ENCODE assay signal across 1 cellular context in the genomic region with DNA sequence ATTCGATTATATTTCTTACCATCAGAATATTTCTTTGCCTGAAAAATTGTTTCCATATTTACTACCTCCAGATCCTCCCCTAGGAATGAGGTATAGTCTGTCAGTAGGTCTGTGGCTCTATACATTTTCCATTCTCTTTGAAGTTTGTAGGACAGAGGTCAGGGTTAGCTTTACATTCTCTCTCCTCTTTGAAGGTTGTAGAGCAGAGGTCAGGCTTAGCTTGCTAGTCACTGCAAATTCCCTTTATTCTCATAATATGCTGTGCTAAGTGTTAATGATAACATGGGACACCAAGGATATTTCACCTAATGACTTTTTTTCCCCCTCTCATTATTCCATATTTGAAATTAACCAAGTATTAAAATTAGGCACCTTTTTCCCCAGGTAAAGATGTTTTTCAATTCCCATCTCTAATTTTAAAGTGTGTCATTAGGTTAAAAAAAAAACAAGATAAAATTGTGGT.
A peak's percentile ranks its signal among the peaks of the same experiment; 100 is the strongest.
TF ChIP-seq lines count a peak whose summit lies in the region.

No MANE protein-coding gene starts in this region.

TF ChIP-seq in HepG2, 621 proteins besides CTCF, POLR2A, EP300 and RAD21 (continued from another document and continues in another):
- TF ChIP-seq, protein P1, sequence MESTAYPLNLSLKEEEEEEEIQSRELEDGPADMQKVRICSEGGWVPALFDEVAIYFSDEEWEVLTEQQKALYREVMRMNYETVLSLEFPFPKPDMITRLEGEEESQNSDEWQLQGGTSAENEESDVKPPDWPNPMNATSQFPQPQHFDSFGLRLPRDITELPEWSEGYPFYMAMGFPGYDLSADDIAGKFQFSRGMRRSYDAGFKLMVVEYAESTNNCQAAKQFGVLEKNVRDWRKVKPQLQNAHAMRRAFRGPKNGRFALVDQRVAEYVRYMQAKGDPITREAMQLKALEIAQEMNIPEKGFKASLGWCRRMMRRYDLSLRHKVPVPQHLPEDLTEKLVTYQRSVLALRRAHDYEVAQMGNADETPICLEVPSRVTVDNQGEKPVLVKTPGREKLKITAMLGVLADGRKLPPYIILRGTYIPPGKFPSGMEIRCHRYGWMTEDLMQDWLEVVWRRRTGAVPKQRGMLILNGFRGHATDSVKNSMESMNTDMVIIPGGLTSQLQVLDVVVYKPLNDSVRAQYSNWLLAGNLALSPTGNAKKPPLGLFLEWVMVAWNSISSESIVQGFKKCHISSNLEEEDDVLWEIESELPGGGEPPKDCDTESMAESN (CRISPR knock-in tag; conservative IDR thresholded peaks at IDR 0.05), result peak; percentile 49; the same call in 1 of the 2 replicates
- TF ChIP-seq MEIS2 (CRISPR knock-in tag; IDR thresholded peaks at IDR 0.05) (peak; percentile 61; the same call in 1 of the 2 replicates), MIXL1 (CRISPR knock-in tag; IDR thresholded peaks at IDR 0.05) (peak; percentile 73; the same call in 1 of the 2 replicates), TEAD3 (CRISPR knock-in tag; optimal IDR thresholded peaks at IDR 0.05; ENCODE audit: borderline replicate concordance) (peak; percentile 94), PTBP1 (IDR thresholded peaks at IDR 0.05; ENCODE audit: low read depth, low read length, poor library complexity, severe bottlenecking) (no peak), ZNF850 (CRISPR knock-in tag; conservative IDR thresholded peaks at IDR 0.05) (no peak), WIZ (CRISPR knock-in tag; IDR thresholded peaks at IDR 0.05) (no peak), KDM1A (CRISPR knock-in tag; IDR thresholded peaks at IDR 0.05) (no peak), ZNF468 (CRISPR knock-in tag; IDR thresholded peaks at IDR 0.05) (no peak), NFE2 (CRISPR knock-in tag; IDR thresholded peaks at IDR 0.05) (no peak), ZNF124 (CRISPR knock-in tag; IDR thresholded peaks at IDR 0.05) (0 out of 2 replicates have a peak, but pooled peaks have one; percentile 44), SNAI1 (CRISPR knock-in tag; IDR thresholded peaks at IDR 0.05; ENCODE audit: borderline replicate concordance) (no peak), SATB2 (CRISPR knock-in tag; IDR thresholded peaks at IDR 0.05) (0 out of 2 replicates have a peak, but pooled peaks have one; percentile 77), ATF1 (CRISPR knock-in tag; IDR thresholded peaks at IDR 0.05) (peak; percentile 58; the same call in 1 of the 2 replicates), RCOR2 (CRISPR knock-in tag; IDR thresholded peaks at IDR 0.05) (peak; percentile 54; the same call in 1 of the 2 replicates), CCAR2 (optimal IDR thresholded peaks at IDR 0.05; ENCODE audit: low read depth, low read length) (no peak)
- TF ChIP-seq, protein P2, sequence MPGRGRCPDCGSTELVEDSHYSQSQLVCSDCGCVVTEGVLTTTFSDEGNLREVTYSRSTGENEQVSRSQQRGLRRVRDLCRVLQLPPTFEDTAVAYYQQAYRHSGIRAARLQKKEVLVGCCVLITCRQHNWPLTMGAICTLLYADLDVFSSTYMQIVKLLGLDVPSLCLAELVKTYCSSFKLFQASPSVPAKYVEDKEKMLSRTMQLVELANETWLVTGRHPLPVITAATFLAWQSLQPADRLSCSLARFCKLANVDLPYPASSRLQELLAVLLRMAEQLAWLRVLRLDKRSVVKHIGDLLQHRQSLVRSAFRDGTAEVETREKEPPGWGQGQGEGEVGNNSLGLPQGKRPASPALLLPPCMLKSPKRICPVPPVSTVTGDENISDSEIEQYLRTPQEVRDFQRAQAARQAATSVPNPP (CRISPR knock-in tag; IDR thresholded peaks at IDR 0.05), result no peak
- TF ChIP-seq, protein P3, sequence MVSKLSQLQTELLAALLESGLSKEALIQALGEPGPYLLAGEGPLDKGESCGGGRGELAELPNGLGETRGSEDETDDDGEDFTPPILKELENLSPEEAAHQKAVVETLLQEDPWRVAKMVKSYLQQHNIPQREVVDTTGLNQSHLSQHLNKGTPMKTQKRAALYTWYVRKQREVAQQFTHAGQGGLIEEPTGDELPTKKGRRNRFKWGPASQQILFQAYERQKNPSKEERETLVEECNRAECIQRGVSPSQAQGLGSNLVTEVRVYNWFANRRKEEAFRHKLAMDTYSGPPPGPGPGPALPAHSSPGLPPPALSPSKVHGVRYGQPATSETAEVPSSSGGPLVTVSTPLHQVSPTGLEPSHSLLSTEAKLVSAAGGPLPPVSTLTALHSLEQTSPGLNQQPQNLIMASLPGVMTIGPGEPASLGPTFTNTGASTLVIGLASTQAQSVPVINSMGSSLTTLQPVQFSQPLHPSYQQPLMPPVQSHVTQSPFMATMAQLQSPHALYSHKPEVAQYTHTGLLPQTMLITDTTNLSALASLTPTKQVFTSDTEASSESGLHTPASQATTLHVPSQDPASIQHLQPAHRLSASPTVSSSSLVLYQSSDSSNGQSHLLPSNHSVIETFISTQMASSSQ (IDR thresholded peaks at IDR 0.05; ENCODE audit: low read depth), result peak; percentile 53; the same call in 1 of the 2 replicates
- TF ChIP-seq, protein P3 (CRISPR knock-in tag; IDR thresholded peaks at IDR 0.05; ENCODE audit: borderline replicate concordance), result no peak; the same call in 1 of the 2 replicates
- TF ChIP-seq, protein P4, sequence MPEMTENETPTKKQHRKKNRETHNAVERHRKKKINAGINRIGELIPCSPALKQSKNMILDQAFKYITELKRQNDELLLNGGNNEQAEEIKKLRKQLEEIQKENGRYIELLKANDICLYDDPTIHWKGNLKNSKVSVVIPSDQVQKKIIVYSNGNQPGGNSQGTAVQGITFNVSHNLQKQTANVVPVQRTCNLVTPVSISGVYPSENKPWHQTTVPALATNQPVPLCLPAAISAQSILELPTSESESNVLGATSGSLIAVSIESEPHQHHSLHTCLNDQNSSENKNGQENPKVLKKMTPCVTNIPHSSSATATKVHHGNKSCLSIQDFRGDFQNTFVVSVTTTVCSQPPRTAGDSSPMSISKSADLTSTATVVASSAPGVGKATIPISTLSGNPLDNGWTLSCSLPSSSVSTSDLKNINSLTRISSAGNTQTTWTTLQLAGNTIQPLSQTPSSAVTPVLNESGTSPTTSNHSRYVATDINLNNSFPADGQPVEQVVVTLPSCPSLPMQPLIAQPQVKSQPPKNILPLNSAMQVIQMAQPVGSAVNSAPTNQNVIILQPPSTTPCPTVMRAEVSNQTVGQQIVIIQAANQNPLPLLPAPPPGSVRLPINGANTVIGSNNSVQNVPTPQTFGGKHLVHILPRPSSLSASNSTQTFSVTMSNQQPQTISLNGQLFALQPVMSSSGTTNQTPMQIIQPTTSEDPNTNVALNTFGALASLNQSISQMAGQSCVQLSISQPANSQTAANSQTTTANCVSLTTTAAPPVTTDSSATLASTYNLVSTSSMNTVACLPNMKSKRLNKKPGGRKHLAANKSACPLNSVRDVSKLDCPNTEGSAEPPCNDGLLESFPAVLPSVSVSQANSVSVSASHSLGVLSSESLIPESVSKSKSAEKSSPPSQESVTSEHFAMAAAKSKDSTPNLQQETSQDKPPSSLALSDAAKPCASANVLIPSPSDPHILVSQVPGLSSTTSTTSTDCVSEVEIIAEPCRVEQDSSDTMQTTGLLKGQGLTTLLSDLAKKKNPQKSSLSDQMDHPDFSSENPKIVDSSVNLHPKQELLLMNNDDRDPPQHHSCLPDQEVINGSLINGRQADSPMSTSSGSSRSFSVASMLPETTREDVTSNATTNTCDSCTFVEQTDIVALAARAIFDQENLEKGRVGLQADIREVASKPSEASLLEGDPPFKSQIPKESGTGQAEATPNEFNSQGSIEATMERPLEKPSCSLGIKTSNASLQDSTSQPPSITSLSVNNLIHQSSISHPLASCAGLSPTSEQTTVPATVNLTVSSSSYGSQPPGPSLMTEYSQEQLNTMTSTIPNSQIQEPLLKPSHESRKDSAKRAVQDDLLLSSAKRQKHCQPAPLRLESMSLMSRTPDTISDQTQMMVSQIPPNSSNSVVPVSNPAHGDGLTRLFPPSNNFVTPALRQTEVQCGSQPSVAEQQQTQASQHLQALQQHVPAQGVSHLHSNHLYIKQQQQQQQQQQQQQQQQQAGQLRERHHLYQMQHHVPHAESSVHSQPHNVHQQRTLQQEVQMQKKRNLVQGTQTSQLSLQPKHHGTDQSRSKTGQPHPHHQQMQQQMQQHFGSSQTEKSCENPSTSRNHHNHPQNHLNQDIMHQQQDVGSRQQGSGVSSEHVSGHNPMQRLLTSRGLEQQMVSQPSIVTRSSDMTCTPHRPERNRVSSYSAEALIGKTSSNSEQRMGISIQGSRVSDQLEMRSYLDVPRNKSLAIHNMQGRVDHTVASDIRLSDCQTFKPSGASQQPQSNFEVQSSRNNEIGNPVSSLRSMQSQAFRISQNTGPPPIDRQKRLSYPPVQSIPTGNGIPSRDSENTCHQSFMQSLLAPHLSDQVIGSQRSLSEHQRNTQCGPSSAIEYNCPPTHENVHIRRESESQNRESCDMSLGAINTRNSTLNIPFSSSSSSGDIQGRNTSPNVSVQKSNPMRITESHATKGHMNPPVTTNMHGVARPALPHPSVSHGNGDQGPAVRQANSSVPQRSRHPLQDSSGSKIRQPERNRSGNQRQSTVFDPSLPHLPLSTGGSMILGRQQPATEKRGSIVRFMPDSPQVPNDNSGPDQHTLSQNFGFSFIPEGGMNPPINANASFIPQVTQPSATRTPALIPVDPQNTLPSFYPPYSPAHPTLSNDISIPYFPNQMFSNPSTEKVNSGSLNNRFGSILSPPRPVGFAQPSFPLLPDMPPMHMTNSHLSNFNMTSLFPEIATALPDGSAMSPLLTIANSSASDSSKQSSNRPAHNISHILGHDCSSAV (CRISPR knock-in tag; IDR thresholded peaks at IDR 0.05; ENCODE audit: borderline replicate concordance), result no peak
- TF ChIP-seq, protein P5, sequence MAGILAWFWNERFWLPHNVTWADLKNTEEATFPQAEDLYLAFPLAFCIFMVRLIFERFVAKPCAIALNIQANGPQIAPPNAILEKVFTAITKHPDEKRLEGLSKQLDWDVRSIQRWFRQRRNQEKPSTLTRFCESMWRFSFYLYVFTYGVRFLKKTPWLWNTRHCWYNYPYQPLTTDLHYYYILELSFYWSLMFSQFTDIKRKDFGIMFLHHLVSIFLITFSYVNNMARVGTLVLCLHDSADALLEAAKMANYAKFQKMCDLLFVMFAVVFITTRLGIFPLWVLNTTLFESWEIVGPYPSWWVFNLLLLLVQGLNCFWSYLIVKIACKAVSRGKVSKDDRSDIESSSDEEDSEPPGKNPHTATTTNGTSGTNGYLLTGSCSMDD (CRISPR knock-in tag; IDR thresholded peaks at IDR 0.05), result no peak
- TF ChIP-seq, protein P6, sequence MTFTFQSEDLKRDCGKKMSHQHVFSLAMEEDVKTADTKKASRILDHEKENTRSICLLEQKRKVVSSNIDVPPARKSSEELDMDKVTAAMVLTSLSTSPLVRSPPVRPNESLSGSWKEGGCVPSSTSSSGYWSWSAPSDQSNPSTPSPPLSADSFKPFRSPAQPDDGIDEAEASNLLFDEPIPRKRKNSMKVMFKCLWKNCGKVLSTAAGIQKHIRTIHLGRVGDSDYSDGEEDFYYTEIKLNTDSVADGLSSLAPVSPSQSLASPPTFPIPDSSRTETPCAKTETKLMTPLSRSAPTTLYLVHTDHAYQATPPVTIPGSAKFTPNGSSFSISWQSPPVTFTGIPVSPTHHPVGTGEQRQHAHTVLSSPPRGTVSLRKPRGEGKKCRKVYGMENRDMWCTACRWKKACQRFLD (CRISPR knock-in tag; IDR thresholded peaks at IDR 0.05; ENCODE audit: borderline replicate concordance), result no peak
- TF ChIP-seq, protein P7, sequence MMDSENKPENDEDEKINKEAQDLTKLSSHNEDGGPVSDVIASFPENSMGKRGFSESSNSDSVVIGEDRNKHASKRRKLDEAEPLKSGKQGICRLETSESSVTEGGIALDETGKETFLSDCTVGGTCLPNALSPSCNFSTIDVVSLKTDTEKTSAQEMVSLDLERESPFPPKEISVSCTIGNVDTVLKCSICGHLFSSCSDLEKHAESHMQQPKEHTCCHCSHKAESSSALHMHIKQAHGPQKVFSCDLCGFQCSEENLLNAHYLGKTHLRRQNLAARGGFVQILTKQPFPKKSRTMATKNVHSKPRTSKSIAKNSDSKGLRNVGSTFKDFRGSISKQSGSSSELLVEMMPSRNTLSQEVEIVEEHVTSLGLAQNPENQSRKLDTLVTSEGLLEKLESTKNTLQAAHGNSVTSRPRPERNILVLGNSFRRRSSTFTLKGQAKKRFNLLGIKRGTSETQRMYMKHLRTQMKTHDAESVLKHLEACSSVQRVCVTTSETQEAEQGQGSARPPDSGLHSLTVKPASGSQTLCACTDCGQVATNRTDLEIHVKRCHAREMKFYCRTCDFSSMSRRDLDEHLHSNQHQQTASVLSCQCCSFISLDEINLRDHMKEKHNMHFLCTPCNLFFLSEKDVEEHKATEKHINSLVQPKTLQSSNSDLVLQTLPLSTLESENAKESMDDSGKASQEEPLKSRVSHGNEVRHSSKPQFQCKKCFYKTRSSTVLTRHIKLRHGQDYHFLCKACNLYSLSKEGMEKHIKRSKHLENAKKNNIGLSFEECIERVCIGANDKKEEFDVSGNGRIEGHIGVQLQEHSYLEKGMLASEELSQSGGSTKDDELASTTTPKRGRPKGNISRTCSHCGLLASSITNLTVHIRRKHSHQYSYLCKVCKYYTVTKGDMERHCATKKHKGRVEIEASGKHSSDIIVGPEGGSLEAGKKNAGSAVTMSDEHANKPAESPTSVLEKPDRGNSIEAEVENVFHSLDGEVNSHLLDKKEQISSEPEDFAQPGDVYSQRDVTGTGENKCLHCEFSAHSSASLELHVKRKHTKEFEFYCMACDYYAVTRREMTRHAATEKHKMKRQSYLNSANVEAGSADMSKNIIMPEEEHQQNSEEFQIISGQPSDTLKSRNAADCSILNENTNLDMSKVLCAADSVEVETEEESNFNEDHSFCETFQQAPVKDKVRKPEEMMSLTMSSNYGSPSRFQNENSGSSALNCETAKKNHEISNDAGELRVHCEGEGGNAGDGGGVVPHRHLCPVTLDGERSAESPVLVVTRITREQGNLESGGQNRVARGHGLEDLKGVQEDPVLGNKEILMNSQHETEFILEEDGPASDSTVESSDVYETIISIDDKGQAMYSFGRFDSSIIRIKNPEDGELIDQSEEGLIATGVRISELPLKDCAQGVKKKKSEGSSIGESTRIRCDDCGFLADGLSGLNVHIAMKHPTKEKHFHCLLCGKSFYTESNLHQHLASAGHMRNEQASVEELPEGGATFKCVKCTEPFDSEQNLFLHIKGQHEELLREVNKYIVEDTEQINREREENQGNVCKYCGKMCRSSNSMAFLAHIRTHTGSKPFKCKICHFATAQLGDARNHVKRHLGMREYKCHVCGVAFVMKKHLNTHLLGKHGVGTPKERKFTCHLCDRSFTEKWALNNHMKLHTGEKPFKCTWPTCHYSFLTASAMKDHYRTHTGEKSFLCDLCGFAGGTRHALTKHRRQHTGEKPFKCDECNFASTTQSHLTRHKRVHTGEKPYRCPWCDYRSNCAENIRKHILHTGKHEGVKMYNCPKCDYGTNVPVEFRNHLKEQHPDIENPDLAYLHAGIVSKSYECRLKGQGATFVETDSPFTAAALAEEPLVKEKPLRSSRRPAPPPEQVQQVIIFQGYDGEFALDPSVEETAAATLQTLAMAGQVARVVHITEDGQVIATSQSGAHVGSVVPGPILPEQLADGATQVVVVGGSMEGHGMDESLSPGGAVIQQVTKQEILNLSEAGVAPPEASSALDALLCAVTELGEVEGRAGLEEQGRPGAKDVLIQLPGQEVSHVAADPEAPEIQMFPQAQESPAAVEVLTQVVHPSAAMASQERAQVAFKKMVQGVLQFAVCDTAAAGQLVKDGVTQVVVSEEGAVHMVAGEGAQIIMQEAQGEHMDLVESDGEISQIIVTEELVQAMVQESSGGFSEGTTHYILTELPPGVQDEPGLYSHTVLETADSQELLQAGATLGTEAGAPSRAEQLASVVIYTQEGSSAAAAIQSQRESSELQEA (CRISPR knock-in tag; IDR thresholded peaks at IDR 0.05; ENCODE audit: not compliant biosample characterization), result no peak
